1 cellular context compared by ENCODE assay signal in genomic region chr21:36501589-36501892, GRCh38.
TF ChIP-seq lines count a peak whose summit lies in the region.

No MANE protein-coding gene starts in this region.

TF ChIP-seq in HepG2, 621 proteins besides CTCF, POLR2A, EP300 and RAD21:
- TF ChIP-seq ZNF572 (CRISPR knock-in tag; IDR thresholded peaks at IDR 0.05) (no peak), HMGA1 (CRISPR knock-in tag; conservative IDR thresholded peaks at IDR 0.05) (no peak), HNF4A (CRISPR knock-in tag; IDR thresholded peaks at IDR 0.05) (no peak), TOE1 (CRISPR knock-in tag; IDR thresholded peaks at IDR 0.05) (no peak), YEATS2 (CRISPR knock-in tag; IDR thresholded peaks at IDR 0.05; ENCODE audit: borderline replicate concordance) (no peak), MTF1 (CRISPR knock-in tag; IDR thresholded peaks at IDR 0.05) (no peak), MXD3 (CRISPR knock-in tag; IDR thresholded peaks at IDR 0.05) (no peak), ZC3H4 (CRISPR knock-in tag; IDR thresholded peaks at IDR 0.05; ENCODE audit: borderline replicate concordance) (no peak), ZHX2 (IDR thresholded peaks at IDR 0.05; ENCODE audit: low read depth) (no peak), ZHX2 (CRISPR knock-in tag; IDR thresholded peaks at IDR 0.05; ENCODE audit: borderline replicate concordance) (no peak), ZNF609 (CRISPR knock-in tag; IDR thresholded peaks at IDR 0.05; ENCODE audit: borderline replicate concordance) (no peak), ZBTB14 (CRISPR knock-in tag; IDR thresholded peaks at IDR 0.05) (no peak), RFX3 (CRISPR knock-in tag; IDR thresholded peaks at IDR 0.05) (no peak), ZNF224 (CRISPR knock-in tag; IDR thresholded peaks at IDR 0.05) (no peak), ATRX (CRISPR knock-in tag; IDR thresholded peaks at IDR 0.05; ENCODE audit: borderline replicate concordance) (no peak), HMG20A (CRISPR knock-in tag; IDR thresholded peaks at IDR 0.05; ENCODE audit: borderline replicate concordance) (no peak), ZFP1 (CRISPR knock-in tag; IDR thresholded peaks at IDR 0.05) (no peak)
